Comparison of ENCODE assay signal across 20 cellular contexts in genomic region chr2:180562378-180562777, GRCh38.
"Had no signal": no experiment of that assay in that cellular context is flagged by ENCODE, and none has a peak within 500 bp of the region (broad histone marks: within the 10 kb centered on the region; RNA-seq: fewer than 3 reads in every experiment).

No MANE protein-coding gene starts in this region.

- H3K27me3 ChIP-seq: esophagus squamous epithelium, neural progenitor cell, right atrium auricular region, upper lobe of left lung had no signal

- H3K9ac ChIP-seq: neural progenitor cell had no signal

- DNase-seq: activated CD4-positive, alpha-beta T cell treated with anti-CD3 and anti-CD28 coated beads for 4 hours; activated CD4-positive, alpha-beta T cell treated with anti-CD3 and anti-CD28 coated beads, Interleukin-2, amount 50 U/mL, for 48 hours; activated CD4-positive, CD25-positive, alpha-beta regulatory T cell; activated CD8-positive, alpha-beta memory T cell treated with anti-CD3 and anti-CD28 coated beads, Interleukin-2, amount 50 U/mL, for 48 hours; activated naive CD4-positive, alpha-beta T cell; activated naive CD8-positive, alpha-beta T cell treated with anti-CD3 and anti-CD28 coated beads for 36 hours; activated T-cell treated with anti-CD3 and anti-CD28 coated beads, Interleukin-2, amount 50 U/mL, for 4 hours; esophagus squamous epithelium; foreskin melanocyte; glutamatergic neuron; hippocampal formation; mesenchymal stem cell; naive thymus-derived CD8-positive, alpha-beta T cell; stimulated activated CD4-positive, alpha-beta T cell treated with anti-CD3 and anti-CD28 coated beads, Interleukin-4, amount 100 ng/mL, for 24 hours; stimulated activated naive CD4-positive, alpha-beta T cell treated with Interleukin-2 at 50 U/mL for 16 hours; upper lobe of left lung had no signal

- H3K9me3 ChIP-seq: esophagus squamous epithelium, right atrium auricular region, thoracic aorta, upper lobe of left lung had no signal

- H3K4me3 ChIP-seq: coronary artery, esophagus squamous epithelium, neural progenitor cell, right atrium auricular region, thoracic aorta, upper lobe of left lung had no signal

- H3K4me2 ChIP-seq: neural progenitor cell had no signal

- H3K4me1 ChIP-seq: neural progenitor cell, right atrium auricular region had no signal

- H3K36me3 ChIP-seq: esophagus squamous epithelium, neural progenitor cell, right atrium auricular region, thoracic aorta, upper lobe of left lung had no signal

- ATAC-seq: activated T-cell treated with anti-CD3 and anti-CD28 coated beads, Interleukin-2, amount 50 U/mL, for 4 hours; naive thymus-derived CD8-positive, alpha-beta T cell had no signal

- H2AFZ ChIP-seq: neural progenitor cell had no signal

- H3K27ac ChIP-seq: coronary artery, esophagus squamous epithelium, neural progenitor cell, right atrium auricular region, thoracic aorta, upper lobe of left lung had no signal
